1 cellular context compared by ENCODE assay signal in the genomic region with DNA sequence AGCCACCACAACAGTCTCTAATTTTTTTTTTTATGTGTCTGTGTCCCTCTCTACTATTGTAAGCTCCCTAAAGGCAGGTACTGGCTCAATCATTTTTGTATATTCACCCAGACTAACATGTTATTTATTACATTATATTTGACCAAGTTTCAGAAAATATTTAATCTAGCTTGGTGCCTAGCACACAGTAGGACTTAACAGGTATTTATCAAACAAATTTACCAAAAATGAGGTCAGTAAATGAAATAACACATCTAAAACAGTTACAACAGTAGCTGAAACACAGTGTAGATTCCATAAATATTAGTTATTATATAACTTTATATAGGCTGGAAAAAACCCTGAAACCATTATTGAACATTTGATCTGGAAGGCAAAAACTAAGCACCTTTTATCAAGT.
TF ChIP-seq lines count a peak whose summit lies in the region.

No MANE protein-coding gene starts in this region.

TF ChIP-seq in WTC11, 78 proteins besides CTCF, POLR2A, EP300 and RAD21 (continued from another document):
- TF ChIP-seq ZNF532 (CRISPR knock-in tag; IDR thresholded peaks at IDR 0.05; ENCODE audit: borderline replicate concordance): no peak
- no peak for TF ChIP-seq NFE2L1 (CRISPR knock-in tag; IDR thresholded peaks at IDR 0.05)
- no peak for TF ChIP-seq ATF1 (CRISPR knock-in tag; IDR thresholded peaks at IDR 0.05)
- TF ChIP-seq IRF2 (CRISPR knock-in tag; IDR thresholded peaks at IDR 0.05; ENCODE audit: borderline replicate concordance, low read depth): no peak
- TF ChIP-seq, protein P1, sequence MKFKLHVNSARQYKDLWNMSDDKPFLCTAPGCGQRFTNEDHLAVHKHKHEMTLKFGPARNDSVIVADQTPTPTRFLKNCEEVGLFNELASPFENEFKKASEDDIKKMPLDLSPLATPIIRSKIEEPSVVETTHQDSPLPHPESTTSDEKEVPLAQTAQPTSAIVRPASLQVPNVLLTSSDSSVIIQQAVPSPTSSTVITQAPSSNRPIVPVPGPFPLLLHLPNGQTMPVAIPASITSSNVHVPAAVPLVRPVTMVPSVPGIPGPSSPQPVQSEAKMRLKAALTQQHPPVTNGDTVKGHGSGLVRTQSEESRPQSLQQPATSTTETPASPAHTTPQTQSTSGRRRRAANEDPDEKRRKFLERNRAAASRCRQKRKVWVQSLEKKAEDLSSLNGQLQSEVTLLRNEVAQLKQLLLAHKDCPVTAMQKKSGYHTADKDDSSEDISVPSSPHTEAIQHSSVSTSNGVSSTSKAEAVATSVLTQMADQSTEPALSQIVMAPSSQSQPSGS (CRISPR knock-in tag; IDR thresholded peaks at IDR 0.05; ENCODE audit: borderline replicate concordance, low read depth): no peak
- TF ChIP-seq KAT7 (CRISPR knock-in tag; IDR thresholded peaks at IDR 0.05; ENCODE audit: borderline replicate concordance): no peak
- TF ChIP-seq AR (CRISPR knock-in tag; IDR thresholded peaks at IDR 0.05): no peak
